Comparison of ENCODE assay signal across 1 cellular context in genomic region chr19:5340637-5341447, GRCh38.
TF ChIP-seq lines count a peak whose summit lies in the region.

TSS of gene PTPRS (minus strand) at chr19:5340812. CDS start at chr19:5286140, 54,672 bp downstream.

TF ChIP-seq in GM12878, 131 proteins besides CTCF, POLR2A, EP300 and RAD21 (continued from another document):
- TF ChIP-seq MTA3 (IDR thresholded peaks at IDR 0.05; ENCODE audit: borderline replicate concordance, low read length) (no peak), TCF7 (IDR thresholded peaks at IDR 0.05; ENCODE audit: borderline replicate concordance) (no peak), ZNF24 (IDR thresholded peaks at IDR 0.05) (no peak)
